Comparison of ENCODE assay signal across 1 cellular context in genomic region chr22:30881361-30882180, GRCh38.
TF ChIP-seq lines count a peak whose summit lies in the region.

No MANE protein-coding gene starts in this region.

TF ChIP-seq in HepG2, 621 proteins besides CTCF, POLR2A, EP300 and RAD21 (continued from another document and continues in another):
- TF ChIP-seq ZBTB49 (CRISPR knock-in tag; IDR thresholded peaks at IDR 0.05; ENCODE audit: borderline replicate concordance), result no peak
- no peak for TF ChIP-seq NCOA5 (CRISPR knock-in tag; IDR thresholded peaks at IDR 0.05)
- TF ChIP-seq HNRNPK (IDR thresholded peaks at IDR 0.05; ENCODE audit: low read depth, low read length, poor library complexity, severe bottlenecking), result no peak
- TF ChIP-seq KAT8 (CRISPR knock-in tag; IDR thresholded peaks at IDR 0.05), result no peak
- no peak for TF ChIP-seq ZNF547 (CRISPR knock-in tag; IDR thresholded peaks at IDR 0.05)
- no peak; the same call in 1 of the 2 replicates for TF ChIP-seq SNAPC4 (CRISPR knock-in tag; IDR thresholded peaks at IDR 0.05)
- 0 out of 4 replicates have a peak, but pooled peaks have one; percentile 9 to 15 for TF ChIP-seq MAFK (conservative IDR thresholded peaks at IDR 0.05 in 1 of 2, IDR thresholded peaks at IDR 0.05 in 1 of 2; ENCODE audit: low read length in 2 of 2)
- no peak for TF ChIP-seq HMG20A (CRISPR knock-in tag; IDR thresholded peaks at IDR 0.05; ENCODE audit: borderline replicate concordance)
- TF ChIP-seq KDM5B (CRISPR knock-in tag; IDR thresholded peaks at IDR 0.05; ENCODE audit: borderline replicate concordance), result 0 out of 2 replicates have a peak, but pooled peaks have one; percentile 19
- TF ChIP-seq ZNF44 (CRISPR knock-in tag; IDR thresholded peaks at IDR 0.05), result no peak
- no peak for TF ChIP-seq ZNF747 (CRISPR knock-in tag; IDR thresholded peaks at IDR 0.05; ENCODE audit: borderline replicate concordance)
- no peak for TF ChIP-seq ZNF510 (CRISPR knock-in tag; IDR thresholded peaks at IDR 0.05; ENCODE audit: low read depth)
- peak; percentile 20 for TF ChIP-seq YY1 (IDR thresholded peaks at IDR 0.05; ENCODE audit: insufficient read depth, insufficient replicate concordance, low read depth, low read length)
- TF ChIP-seq ZNF543 (CRISPR knock-in tag; IDR thresholded peaks at IDR 0.05), result 0 out of 2 replicates have a peak, but pooled peaks have one; percentile 77
- no peak for TF ChIP-seq SMARCC2 (IDR thresholded peaks at IDR 0.05)
- peak; percentile 26; the same call in 1 of the 2 replicates for TF ChIP-seq MIER3 (CRISPR knock-in tag; IDR thresholded peaks at IDR 0.05; ENCODE audit: borderline replicate concordance)
- no peak for TF ChIP-seq NFRKB (IDR thresholded peaks at IDR 0.05)
- TF ChIP-seq THYN1 (CRISPR knock-in tag; IDR thresholded peaks at IDR 0.05; ENCODE audit: borderline replicate concordance, low read depth), result no peak
- TF ChIP-seq POLR2AphosphoS5 (IDR thresholded peaks at IDR 0.05; ENCODE audit: low read depth, low read length), result peak; percentile 59; the same call in 1 of the 2 replicates
- TF ChIP-seq ZNF724P (CRISPR knock-in tag; IDR thresholded peaks at IDR 0.05; ENCODE audit: borderline replicate concordance), result peak; percentile 56; the same call in 1 of the 2 replicates
- no peak for TF ChIP-seq ZNF383 (CRISPR knock-in tag; IDR thresholded peaks at IDR 0.05; ENCODE audit: borderline replicate concordance)
- no peak for TF ChIP-seq GATAD2A (CRISPR knock-in tag; IDR thresholded peaks at IDR 0.05)
- peak; percentile 45; the same call in 1 of the 2 replicates for TF ChIP-seq HNF1B (CRISPR knock-in tag; IDR thresholded peaks at IDR 0.05)
- TF ChIP-seq ZNF280B (CRISPR knock-in tag; IDR thresholded peaks at IDR 0.05; ENCODE audit: borderline replicate concordance), result no peak
- TF ChIP-seq POGZ (CRISPR knock-in tag; IDR thresholded peaks at IDR 0.05), result 0 out of 2 replicates have a peak, but pooled peaks have one; percentile 36
- TF ChIP-seq ZFX (CRISPR knock-in tag; IDR thresholded peaks at IDR 0.05; ENCODE audit: low read depth), result peak; percentile 86
- no peak for TF ChIP-seq DMTF1 (CRISPR knock-in tag; IDR thresholded peaks at IDR 0.05)
- TF ChIP-seq ATF7-NPFF (CRISPR knock-in tag; IDR thresholded peaks at IDR 0.05; ENCODE audit: low read depth), result no peak; the same call in 1 of the 2 replicates
- TF ChIP-seq ZBTB7B (CRISPR knock-in tag; IDR thresholded peaks at IDR 0.05), result peak; percentile 51; the same call in 1 of the 2 replicates
- TF ChIP-seq MTA1 (CRISPR knock-in tag; IDR thresholded peaks at IDR 0.05; ENCODE audit: borderline replicate concordance), result peak; percentile 72; the same call in 1 of the 2 replicates
- TF ChIP-seq ZNF574 (CRISPR knock-in tag; IDR thresholded peaks at IDR 0.05), result peak; percentile 14; the same call in 1 of the 2 replicates
- TF ChIP-seq ZNF292 (CRISPR knock-in tag; IDR thresholded peaks at IDR 0.05; ENCODE audit: borderline replicate concordance, low read depth), result peak; percentile 52; the same call in 1 of the 2 replicates
- no peak for TF ChIP-seq HNF1A (IDR thresholded peaks at IDR 0.05; ENCODE audit: low read depth)
- no peak for TF ChIP-seq HNF1A (CRISPR knock-in tag; IDR thresholded peaks at IDR 0.05; ENCODE audit: borderline replicate concordance)
- TF ChIP-seq ZNF251 (CRISPR knock-in tag; IDR thresholded peaks at IDR 0.05), result no peak
- no peak; the same call in 1 of the 2 replicates for TF ChIP-seq ZGPAT (CRISPR knock-in tag; IDR thresholded peaks at IDR 0.05)
- no peak for TF ChIP-seq SCMH1 (CRISPR knock-in tag; IDR thresholded peaks at IDR 0.05; ENCODE audit: borderline replicate concordance)
